12 cellular contexts compared by ENCODE assay signal in the genomic region with DNA sequence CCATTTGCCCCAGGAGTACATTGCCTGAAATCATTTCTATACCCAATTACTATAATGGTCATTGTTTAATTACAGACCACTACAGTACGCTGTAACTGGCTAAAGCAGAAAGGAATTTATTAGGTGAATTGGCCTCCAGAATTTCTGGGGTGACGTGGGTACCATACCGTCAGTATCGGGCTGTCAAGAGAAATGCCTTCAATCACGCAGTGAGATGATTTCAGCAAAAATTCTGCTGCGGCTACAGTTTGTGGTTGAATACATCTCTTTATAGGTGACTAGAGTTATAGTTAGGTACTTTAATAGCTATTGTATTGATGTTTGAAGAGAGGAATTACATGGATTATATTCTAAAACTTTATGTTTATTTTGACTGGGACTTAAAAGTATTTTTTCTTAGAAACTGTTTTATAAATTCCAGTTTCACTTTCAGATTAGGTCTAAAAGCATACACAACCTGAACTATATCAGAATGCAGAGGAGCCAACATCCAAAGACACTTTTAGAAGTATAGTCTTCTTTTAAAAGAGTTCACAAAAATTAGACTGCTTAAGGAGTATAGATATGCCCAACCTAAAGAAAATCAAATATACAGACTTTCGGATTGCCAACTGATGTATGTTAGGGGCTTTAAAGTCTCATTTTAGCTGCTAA.
DNase-seq lines count a peak whose midpoint lies in the region; ATAC-seq, FAIRE-seq and TF ChIP-seq lines count a peak whose summit lies in the region.
"Had no signal": no experiment of that assay in that cellular context is flagged by ENCODE, and none has a peak within 500 bp of the region (broad histone marks: within the 10 kb centered on the region; RNA-seq: fewer than 3 reads in every experiment).

No MANE protein-coding gene starts in this region.

- H3K9ac ChIP-seq in liver (ENCODE audit: low read depth in 1 of 2, low read length in 2 of 2): peak overlapping the region in 1 of 2 donors; percentile 16
- no peak overlapping the region for H3K9ac ChIP-seq in HepG2 (ENCODE audit: insufficient read depth, low read depth, low read length)
- H3K9ac ChIP-seq in Karpas-422 (ENCODE audit: low read length): no peak overlapping the region; the same call in 1 of the 2 replicates
- no peak overlapping the region for H3K9ac ChIP-seq in GM12878 (ENCODE audit: control insufficient read depth, insufficient read depth, low read length)
- H3K9ac ChIP-seq in H9 (ENCODE audit: extremely low read depth, insufficient read length, low read length): no peak overlapping the region

- no peak overlapping the region for H3K4ac ChIP-seq in H9 (ENCODE audit: low read depth, low read length)

- H3K18ac ChIP-seq in H9 (ENCODE audit: insufficient read length, low read depth, low read length): no peak overlapping the region

- H3K9me3 ChIP-seq in liver (ENCODE audit: control insufficient read depth in 4 of 4, low read length in 3 of 4): no peaks in the 10 kb centered on the region
- no peaks in the 10 kb centered on the region for H3K9me3 ChIP-seq in HepG2 (ENCODE audit: low read length)
- H3K9me3 ChIP-seq in Karpas-422 (ENCODE audit: low read length): no peaks in the 10 kb centered on the region
- H3K9me3 ChIP-seq in GM12878 (replicated peaks; ENCODE audit: control insufficient read depth, insufficient read depth, low read length): no peaks in the 10 kb centered on the region
- no peaks in the 10 kb centered on the region for H3K9me3 ChIP-seq in H9 (ENCODE audit: control insufficient read depth, low read depth, low read length)
- H3K9me3 ChIP-seq: suprapubic skin had no signal

- H3K79me1 ChIP-seq in H9 (ENCODE audit: insufficient read depth, low read depth, low read length, poor library complexity, severe bottlenecking): no peaks in the 10 kb centered on the region

- H3K4me3 ChIP-seq in liver (ENCODE audit: low read depth in 1 of 3, low read length in 3 of 3) (peak overlapping the region; percentile 1 to 33 (median 32)), HepG2 (replicated peaks in 1 of 3; ENCODE audit: insufficient read depth in 1 of 3, low read depth in 2 of 3, low read length in 3 of 3) (no peak overlapping the region), Karpas-422 (ENCODE audit: low read length) (peak overlapping the region; percentile 26; the same call in 1 of the 2 replicates), GM12878 (no peak overlapping the region)
- H3K4me3 ChIP-seq: suprapubic skin had no signal

- WGBS in liver: 71% methylated on average over 7 of the region's 7 CpGs
- 97% methylated on average over 7 of the region's 7 CpGs for WGBS in HepG2 (ENCODE audit: low lambda C conversion rate)
- WGBS in GM12878 (ENCODE audit: insufficient coverage, insufficient replicate concordance, low lambda C conversion rate, missing lambda C conversion rate): 98% methylated on average over 7 of the region's 7 CpGs
- no CpG with 5 or more reads among the region's 7 CpGs for WGBS in H9 (ENCODE audit: extremely low coverage, insufficient read length, low lambda C conversion rate)

- no peak overlapping the region for H4K91ac ChIP-seq in H9 (ENCODE audit: insufficient read length, low read depth, low read length)

- CTCF ChIA-PET in HepG2 (lab: Yijun Ruan, JAX; ENCODE audit: low intra/inter-chr PET ratio, low total read pairs) (no interaction called here), GM12878 (lab: Yijun Ruan, JAX) (interaction anchor here (0.6 kb wide), 1 partner anchor 33 kb away, joined by 4 read pairs; no protein-coding TSS in a partner anchor)

- H2BK120ac ChIP-seq in H9 (ENCODE audit: low read depth, low read length, poor library complexity, severe bottlenecking): no peak overlapping the region

- FAIRE-seq in HepG2 (lab: Jason Lieb, UNC) (no peak), GM12878 (lab: Jason Lieb, UNC) (no peak)

- BruUV-seq in HepG2 (replicated peaks; lab: Mats Ljungman, UMichigan) (no TSS peak), GM12878 (replicated peaks; lab: Mats Ljungman, UMichigan) (no TSS peak)

- in situ Hi-C loops in HepG2 (cut with HindIII; ENCODE audit: extremely low pct_ligation_motif_present, low pct_unique_long_range_greater_than_20kb): loop anchor here (25.0 kb wide), 1 partner anchor 831 kb away; a partner anchor contains a TSS
- in situ Hi-C loops in GM12878 (cut with MboI): loop anchor here (25.0 kb wide), 1 partner anchor 831 kb away; a partner anchor contains a TSS

- no peak overlapping the region for H2BK5ac ChIP-seq in H9 (ENCODE audit: insufficient read length, low read length)

- H3K4me3 Mint-ChIP-seq in stimulated activated naive CD8-positive, alpha-beta T cell treated with anti-CD3 and anti-CD28 coated beads, Interleukin-15, amount 100 ng/mL, for 72 hours: peak overlapping the region; percentile 49 to 66
- H3K4me3 Mint-ChIP-seq in H9: no peak overlapping the region

- H4K8ac ChIP-seq in H9 (replicated peaks; ENCODE audit: insufficient read length, low read depth, low read length): no peak overlapping the region

- H3K4me1 Mint-ChIP-seq in stimulated activated naive CD8-positive, alpha-beta T cell treated with anti-CD3 and anti-CD28 coated beads, Interleukin-15, amount 100 ng/mL, for 72 hours: peaks cover 21% of the 10 kb centered on the region
- H3K4me1 Mint-ChIP-seq in H9: peaks cover 9 to 12% of the 10 kb centered on the region in 2 experiments

- no peaks in the 10 kb centered on the region for H4K20me1 ChIP-seq in HepG2 (ENCODE audit: insufficient read depth, low read length)
- H4K20me1 ChIP-seq in Karpas-422 (ENCODE audit: insufficient read depth, low read depth, low read length): no peaks in the 10 kb centered on the region
- no peaks in the 10 kb centered on the region for H4K20me1 ChIP-seq in GM12878 (ENCODE audit: control insufficient read depth, insufficient read depth)
- no peaks in the 10 kb centered on the region for H4K20me1 ChIP-seq in H9 (ENCODE audit: control insufficient read depth, insufficient read depth, insufficient read length)

- peaks cover 0 to 3% (median 0%) of the 10 kb centered on the region in 4 donors for H3K4me1 ChIP-seq in liver (ENCODE audit: control insufficient read depth in 4 of 4, insufficient read depth in 4 of 4, low read length in 3 of 4)
- H3K4me1 ChIP-seq in HepG2 (ENCODE audit: insufficient read depth, low read length): peaks cover 24% of the 10 kb centered on the region
- H3K4me1 ChIP-seq in Karpas-422 (ENCODE audit: low read length): peaks cover 27% of the 10 kb centered on the region
- H3K4me1 ChIP-seq in GM12878 (ENCODE audit: control insufficient read depth, insufficient read depth, low read length): peaks cover 3% of the 10 kb centered on the region; the same call in 1 of the 2 replicates
- no peaks in the 10 kb centered on the region for H3K4me1 ChIP-seq in H9 (ENCODE audit: insufficient read depth, low read length)
- H3K4me1 ChIP-seq: suprapubic skin had no signal

- no peaks in the 10 kb centered on the region for H3K23me2 ChIP-seq in H9 (ENCODE audit: insufficient read length, low read depth, low read length, poor library complexity, severe bottlenecking)

- H3K27ac ChIP-seq in liver (ENCODE audit: low read depth in 1 of 2, low read length in 2 of 2) (peak overlapping the region; percentile 10 to 39), HepG2 (ENCODE audit: extremely low read length, insufficient read depth, low read length) (no peak overlapping the region), Karpas-422 (ENCODE audit: low read length) (no peak overlapping the region), GM12878 (ENCODE audit: control insufficient read depth, insufficient read depth) (no peak overlapping the region; the same call in 1 of the 2 replicates), H9 (ENCODE audit: insufficient read length, low read depth, low read length) (no peak overlapping the region)
- H3K27ac ChIP-seq: suprapubic skin had no signal

- TF ChIP-seq POLR2A in HepG2 (IDR thresholded peaks at IDR 0.05; ENCODE audit: insufficient read depth in 1 of 2, low read depth in 2 of 2, low read length in 2 of 2) (no peak), GM12878 (IDR thresholded peaks at IDR 0.05; ENCODE audit: low read depth, low read length) (no peak)

- peak overlapping the region; percentile 77 to 81 for H3K27ac Mint-ChIP-seq in stimulated activated naive CD8-positive, alpha-beta T cell treated with anti-CD3 and anti-CD28 coated beads, Interleukin-15, amount 100 ng/mL, for 72 hours
- no peak overlapping the region for H3K27ac Mint-ChIP-seq in H9
- H3K27ac Mint-ChIP-seq: progenitor cell of endocrine pancreas had no signal

- H3K4me2 ChIP-seq in HepG2 (ENCODE audit: low read depth, low read length): no peak overlapping the region
- peak overlapping the region; percentile 27 for H3K4me2 ChIP-seq in Karpas-422 (ENCODE audit: low read depth, low read length, poor library complexity, severe bottlenecking)
- peak overlapping the region; percentile 28; the same call in 1 of the 2 replicates for H3K4me2 ChIP-seq in GM12878 (ENCODE audit: control insufficient read depth, insufficient read depth)
- H3K4me2 ChIP-seq in H9 (ENCODE audit: insufficient read depth, insufficient read length, low read length): no peak overlapping the region

- TF ChIP-seq CTCF in liver (IDR thresholded peaks at IDR 0.05; ENCODE audit: low read depth, low read length, missing input control) (no peak), HepG2 (CRISPR knock-in tag; IDR thresholded peaks at IDR 0.05) (no peak), GM12878 (IDR thresholded peaks at IDR 0.05 in 2 of 3, conservative IDR thresholded peaks at IDR 0.05 in 1 of 3; ENCODE audit: control insufficient read depth in 2 of 3, extremely low read depth in 1 of 3, insufficient read depth in 1 of 3, low read depth in 3 of 3, low read length in 3 of 3) (no peak), H9 (conservative IDR thresholded peaks at IDR 0.05) (no peak)

- no peaks in the 10 kb centered on the region for H3K27me3 Mint-ChIP-seq in stimulated activated naive CD8-positive, alpha-beta T cell treated with anti-CD3 and anti-CD28 coated beads, Interleukin-15, amount 100 ng/mL, for 72 hours
- H3K27me3 Mint-ChIP-seq in H9 (ENCODE audit: low read depth): no peaks in the 10 kb centered on the region
- H3K27me3 Mint-ChIP-seq: progenitor cell of endocrine pancreas had no signal

- SMC1A ChIA-PET in GM12878 (lab: Charles Lee; ENCODE audit: uncharacterized antibody, unreplicated experiment): no interaction called here

- no peak overlapping the region for H2BK12ac ChIP-seq in H9 (ENCODE audit: insufficient read length, low read depth, low read length)

- no peak overlapping the region for H3K56ac ChIP-seq in H9 (ENCODE audit: insufficient read length, low read depth, low read length)

- DNase-seq in HepG2 (ENCODE audit: low spot score) (no peak), Karpas-422 (no peak), GM12878 (ENCODE audit: low read depth, low spot score) (no peak), NCI-H510A (lab: John Stamatoyannopoulos, UW) (no peak), H9 (no peak)
- no peak for DNase-seq in stimulated activated naive CD8-positive, alpha-beta T cell treated with anti-CD3 and anti-CD28 coated beads, Interleukin-15, amount 100 ng/mL, for 72 hours
- DNase-seq: cerebellar nuclear complex, DMS153 had no signal

- H3K23ac ChIP-seq in H9 (ENCODE audit: insufficient read length, low read depth, low read length): no peak overlapping the region

- H3K27me3 ChIP-seq in liver (ENCODE audit: control insufficient read depth in 4 of 4, insufficient read depth in 4 of 4, low read length in 3 of 4): no peaks in the 10 kb centered on the region
- no peaks in the 10 kb centered on the region for H3K27me3 ChIP-seq in HepG2 (ENCODE audit: control insufficient read depth in 1 of 2, insufficient read depth in 2 of 2, low read length in 2 of 2)
- no peaks in the 10 kb centered on the region for H3K27me3 ChIP-seq in Karpas-422 (ENCODE audit: low read length)
- H3K27me3 ChIP-seq in GM12878 (replicated peaks in 1 of 2; ENCODE audit: control insufficient read depth in 2 of 2, insufficient read depth in 2 of 2, low read length in 1 of 2): no peaks in the 10 kb centered on the region
- H3K27me3 ChIP-seq in H9 (ENCODE audit: insufficient read depth, low read length): no peaks in the 10 kb centered on the region
- H3K27me3 ChIP-seq: suprapubic skin had no signal

- H2AK5ac ChIP-seq in H9 (ENCODE audit: insufficient read length, low read length): no peak overlapping the region

- H3K9me3 Mint-ChIP-seq in stimulated activated naive CD8-positive, alpha-beta T cell treated with anti-CD3 and anti-CD28 coated beads, Interleukin-15, amount 100 ng/mL, for 72 hours: no peaks in the 10 kb centered on the region
- H3K9me3 Mint-ChIP-seq in H9: peaks cover 4 to 9% of the 10 kb centered on the region in 2 experiments; a peak in 3 of 5 replicates

- intact Hi-C loops in HepG2 (cut with micrococcal nuclease; ENCODE audit: unreplicated experiment) (no loop called here), GM12878 (cut with micrococcal nuclease; ENCODE audit: unreplicated experiment) (no loop called here)

- no peak overlapping the region for H2BK20ac ChIP-seq in H9 (ENCODE audit: low read depth, low read length, poor library complexity, severe bottlenecking)

- POLR2A ChIA-PET in HepG2 (lab: Yijun Ruan, JAX): no interaction called here
- POLR2A ChIA-PET in GM12878 (lab: Charles Lee): interaction anchor here (1.6 kb wide), 1 partner anchor 20 kb away, joined by 3 read pairs; no protein-coding TSS in a partner anchor

- H3K79me2 ChIP-seq in HepG2 (ENCODE audit: insufficient read depth, low read length): no peaks in the 10 kb centered on the region
- H3K79me2 ChIP-seq in Karpas-422 (ENCODE audit: low read length): no peaks in the 10 kb centered on the region
- no peaks in the 10 kb centered on the region for H3K79me2 ChIP-seq in GM12878 (ENCODE audit: control insufficient read depth, insufficient read depth, low read length)
- H3K79me2 ChIP-seq in H9 (ENCODE audit: insufficient read depth, low read length): no peaks in the 10 kb centered on the region

- H3K9me2 ChIP-seq in Karpas-422 (replicated peaks; ENCODE audit: insufficient read depth, low read length): no peaks in the 10 kb centered on the region

- TF ChIP-seq EP300 in HepG2 (IDR thresholded peaks at IDR 0.05; ENCODE audit: low read depth in 2 of 2, low read length in 2 of 2) (no peak), HepG2 (CRISPR knock-in tag; IDR thresholded peaks at IDR 0.05; ENCODE audit: borderline replicate concordance) (no peak), GM12878 (IDR thresholded peaks at IDR 0.05; ENCODE audit: borderline replicate concordance in 1 of 2, control insufficient read depth in 1 of 2, low read depth in 2 of 2, low read length in 2 of 2) (no peak)

- H2AFZ ChIP-seq in HepG2 (ENCODE audit: low read length) (no peak overlapping the region), Karpas-422 (ENCODE audit: low read length) (no peak overlapping the region), GM12878 (ENCODE audit: control insufficient read depth, low read depth, low read length) (no peak overlapping the region), H9 (ENCODE audit: low read length) (no peak overlapping the region)

- peaks cover 0 to 3% (median 0%) of the 10 kb centered on the region in 4 donors for H3K36me3 ChIP-seq in liver (ENCODE audit: control insufficient read depth in 4 of 4, insufficient read depth in 3 of 4, low read depth in 1 of 4, low read length in 3 of 4)
- peaks cover 6 to 30% of the 10 kb centered on the region in 2 experiments; a peak in 4 of 5 replicates for H3K36me3 ChIP-seq in HepG2 (replicated peaks in 1 of 2; ENCODE audit: control insufficient read depth in 1 of 2, insufficient read depth in 2 of 2, low read length in 2 of 2)
- peaks cover 7% of the 10 kb centered on the region; the same call in 1 of the 2 replicates for H3K36me3 ChIP-seq in Karpas-422 (ENCODE audit: insufficient read depth, low read length)
- H3K36me3 ChIP-seq in GM12878 (ENCODE audit: control insufficient read depth in 2 of 2, insufficient read depth in 2 of 2, low read length in 1 of 2): peaks cover 0 to 10% of the 10 kb centered on the region in 2 experiments; a peak in 2 of 4 replicates

- no peak for TF ChIP-seq RAD21 in liver (IDR thresholded peaks at IDR 0.05)
- TF ChIP-seq RAD21 in HepG2 (CRISPR knock-in tag; IDR thresholded peaks at IDR 0.05): no peak
- no peak for TF ChIP-seq RAD21 in GM12878 (IDR thresholded peaks at IDR 0.05; ENCODE audit: insufficient read depth, low read depth, low read length)

- H3T11ph ChIP-seq in H9 (ENCODE audit: low read length): no peak overlapping the region

- peaks cover 9 to 37% (median 24%) of the 10 kb centered on the region in 3 experiments for H3K36me3 Mint-ChIP-seq in H9 (ENCODE audit: insufficient read depth in 1 of 3, low read depth in 3 of 3)

- ATAC-seq in HepG2 (no peak), GM12878 (peak; percentile 48), GM18870 (IDR thresholded peaks at IDR 0.05; ENCODE audit: unreplicated experiment) (no peak)
- ATAC-seq in stimulated activated naive CD8-positive, alpha-beta T cell treated with anti-CD3 and anti-CD28 coated beads, Interleukin-15, amount 100 ng/mL, for 72 hours: no peak

- H2BK15ac ChIP-seq in H9 (ENCODE audit: low read depth, low read length): no peak overlapping the region

- H4K5ac ChIP-seq in H9 (ENCODE audit: insufficient read length, low read depth, low read length): no peak overlapping the region

- no peak overlapping the region for H3K14ac ChIP-seq in H9 (ENCODE audit: insufficient read depth, low read length)

- RAD21 ChIA-PET in GM12878 (lab: Charles Lee; ENCODE audit: unreplicated experiment): no interaction called here

Comparison
In these comparisons a context has a peak if more than half of its experiments do, and no peak if none do; other contexts are left out.
1. H3K27ac ChIP-seq: peak in liver (2 of 2); none in HepG2 (single experiment), Karpas-422 (single experiment), GM12878 (single experiment) and H9 (single experiment).
2. H3K4me3 ChIP-seq: peak in liver (3 of 3) and Karpas-422 (single experiment); none in HepG2 (0 of 3) and GM12878 (single experiment).
3. H3K4me2 ChIP-seq: peak in Karpas-422 (single experiment) and GM12878 (single experiment); none in HepG2 (single experiment) and H9 (single experiment).
4. H3K27ac Mint-ChIP-seq: peak in stimulated activated naive CD8-positive, alpha-beta T cell treated with anti-CD3 and anti-CD28 coated beads, Interleukin-15, amount 100 ng/mL, for 72 hours (2 of 2); none in H9 (0 of 3).
5. H3K4me3 Mint-ChIP-seq: peak in stimulated activated naive CD8-positive, alpha-beta T cell treated with anti-CD3 and anti-CD28 coated beads, Interleukin-15, amount 100 ng/mL, for 72 hours (2 of 2); none in H9 (0 of 2).